26 cellular contexts compared by ENCODE assay signal in genomic region chr1:10916991-10917390, GRCh38.
A peak's percentile ranks its signal among the peaks of the same experiment; 100 is the strongest.
DNase-seq lines count a peak whose midpoint lies in the region; ATAC-seq, FAIRE-seq and TF ChIP-seq lines count a peak whose summit lies in the region.
"Had no signal": no experiment of that assay in that cellular context is flagged by ENCODE, and none has a peak within 500 bp of the region (broad histone marks: within the 10 kb centered on the region; RNA-seq: fewer than 3 reads in every experiment).

No MANE protein-coding gene starts in this region.

- in situ Hi-C loops in K562 (cut with MboI): no loop called here

- no peak overlapping the region for H3K9ac ChIP-seq in K562 (ENCODE audit: insufficient read depth in 1 of 2, low read depth in 2 of 2, low read length in 2 of 2)

- no peaks in the 10 kb centered on the region for H3K79me2 ChIP-seq in K562 (ENCODE audit: control insufficient read depth, insufficient read depth, low read length)

- peak; percentile 59 for DNase-seq in activated effector memory CD4-positive, alpha-beta T cell treated with anti-CD3 and anti-CD28 coated beads, Interleukin-2, amount 50 U/mL, for 16 hours
- no peak for DNase-seq in activated effector memory CD4-positive, alpha-beta T cell treated with Interleukin-2 at 50 U/mL for 16 hours
- DNase-seq in HL-60 (ENCODE audit: low read depth in 1 of 2, low spot score in 1 of 2) (peak; percentile 25 to 86), K562 (ENCODE audit: extremely low read depth in 1 of 4, low spot score in 3 of 4) (no peak), spleen (peak; percentile 14), NCI-H146 treated with DMSO at 0.1 percent for 48 hours (lab: John Stamatoyannopoulos, UW; ENCODE audit: unreplicated experiment) (no peak), amniotic stem cell (lab: John Stamatoyannopoulos, UW) (no peak)
- DNase-seq: activated CD4-positive, alpha-beta memory T cell treated with anti-CD3 and anti-CD28 coated beads, Interleukin-2, amount 10 ng/mL, durations not matched to agents 7 days and 5 days; activated gamma-delta T cell treated with Interleukin-2 at 50 U/mL for 16 hours; amygdala; Calu3; effector CD4-positive, alpha-beta T cell; HCEC 1CT; left ventricle myocardium superior; NCI-H1048; NCI-H1930; NCI-H69; stimulated activated CD8-positive, alpha-beta memory T cell treated with anti-CD3 and anti-CD28 coated beads, Interleukin-4, amount 100 ng/mL, for 48 hours; T-helper 1 cell; transverse colon had no signal

- no peak for TF ChIP-seq EP300 in K562 (IDR thresholded peaks at IDR 0.05; ENCODE audit: low read length)

- H3K36me3 ChIP-seq in K562 (ENCODE audit: control insufficient read depth, insufficient read depth, low read length) (no peaks in the 10 kb centered on the region), spleen (no peaks in the 10 kb centered on the region)
- H3K36me3 ChIP-seq: transverse colon had no signal

- POLR2A ChIA-PET in K562 (lab: Yijun Ruan, JAX): interaction anchor here (0.7 kb wide), 2 partner anchors 10 to 18 kb away, joined by 3 to 4 read pairs; no protein-coding TSS in a partner anchor

- no peak overlapping the region for H3K4me2 ChIP-seq in K562 (ENCODE audit: insufficient read depth, low read length)
- H3K4me2 ChIP-seq: A549 had no signal

- CTCF ChIA-PET in K562 (lab: Yijun Ruan, JAX; ENCODE audit: low intra/inter-chr PET ratio): no interaction called here

- FAIRE-seq in K562 (lab: Jason Lieb, UNC): no peak
- FAIRE-seq: A549, islet of Langerhans, TTC549 had no signal

- no peak for TF ChIP-seq POLR2A in K562 (conservative IDR thresholded peaks at IDR 0.05)
- no peak for TF ChIP-seq POLR2A in spleen (IDR thresholded peaks at IDR 0.05)

- peaks cover 0 to 3% of the 10 kb centered on the region in 2 experiments; a peak in 1 of 5 replicates for H3K4me1 ChIP-seq in K562 (replicated peaks in 1 of 2; ENCODE audit: control insufficient read depth in 2 of 2, insufficient read depth in 2 of 2, low read length in 2 of 2)
- peaks cover 0 to 17% (median 6%) of the 10 kb centered on the region in 6 donors for H3K4me1 ChIP-seq in spleen
- H3K4me1 ChIP-seq: A549, transverse colon had no signal

- H3K9me3 ChIP-seq in K562 (replicated peaks; ENCODE audit: control insufficient read depth, insufficient read depth, low read depth, low read length) (no peaks in the 10 kb centered on the region), spleen (no peaks in the 10 kb centered on the region)
- H3K9me3 ChIP-seq: A549, transverse colon had no signal

- H2AFZ ChIP-seq in K562 (ENCODE audit: low read depth, low read length): no peak overlapping the region

- H3K9me1 ChIP-seq in K562 (ENCODE audit: control insufficient read depth, insufficient read depth, low read length): no peaks in the 10 kb centered on the region

- 0 out of 2 replicates have a peak, but pooled peaks cover 3% of the 10 kb centered on the region for H4K20me1 ChIP-seq in K562 (replicated peaks; ENCODE audit: control insufficient read depth, insufficient read depth, low read length)

- no TSS peak for BruUV-seq in K562 (replicated peaks; lab: Mats Ljungman, UMichigan)

- TF ChIP-seq RAD21 in K562 (CRISPR knock-in tag; conservative IDR thresholded peaks at IDR 0.05 in 1 of 2, IDR thresholded peaks at IDR 0.05 in 1 of 2): no peak

- WGBS in K562 (ENCODE audit: insufficient coverage, low coverage, missing lambda C conversion rate): 2% methylated on average over 10 of the region's 10 CpGs
- WGBS in spleen, 5 donors: 76 to 86% (median 80%) methylated on average over 10 of the region's 10 CpGs

- TF ChIP-seq CTCF in HL-60 (IDR thresholded peaks at IDR 0.05; ENCODE audit: insufficient read depth, low read length) (no peak), K562 (IDR thresholded peaks at IDR 0.05 in 2 of 3, conservative IDR thresholded peaks at IDR 0.05 in 1 of 3; ENCODE audit: insufficient read depth in 2 of 3, low read depth in 1 of 3, low read length in 3 of 3) (no peak), spleen (IDR thresholded peaks at IDR 0.05 in 8 of 11, conservative IDR thresholded peaks at IDR 0.05 in 3 of 11) (no peak)

- ATAC-seq in K562 (no peak), HG03025 (IDR thresholded peaks at IDR 0.05; ENCODE audit: low FRiP score, unreplicated experiment) (no peak)
- ATAC-seq: A549, left ventricle myocardium superior had no signal

- H3K4me3 ChIP-seq in HL-60 (replicated peaks; ENCODE audit: insufficient read depth, low read length): peak overlapping the region; percentile 7; the same call in 1 of the 2 replicates
- H3K4me3 ChIP-seq in K562: no peak overlapping the region
- H3K4me3 ChIP-seq in spleen: no peak overlapping the region
- H3K4me3 ChIP-seq: A549, transverse colon had no signal

- intact Hi-C loops in K562 (cut with micrococcal nuclease): no loop called here
- intact Hi-C loops in spleen (cut with DNase I; ENCODE audit: low total_unique reads): no loop called here

- H3K27me3 ChIP-seq in HL-60 (ENCODE audit: insufficient read depth, poor library complexity, severe bottlenecking) (no peaks in the 10 kb centered on the region), K562 (ENCODE audit: control insufficient read depth in 2 of 2, insufficient read depth in 2 of 2, low read length in 2 of 2) (peaks cover 54 to 81% of the 10 kb centered on the region in 2 experiments), spleen (replicated peaks in 1 of 7) (peaks cover 0 to 34% (median 1%) of the 10 kb centered on the region in 7 donors)

- H3K27ac ChIP-seq in HL-60 (replicated peaks) (peak overlapping the region; percentile 20), K562 (ENCODE audit: extremely low read depth, low read depth, low read length) (no peak overlapping the region), spleen (no peak overlapping the region)
- H3K27ac ChIP-seq: A549, epithelial cell of prostate, RWPE1, transverse colon had no signal

TF ChIP-seq in K562, 482 proteins besides CTCF, POLR2A, EP300 and RAD21:
- peak; percentile 24 for TF ChIP-seq RBM25 (IDR thresholded peaks at IDR 0.05; ENCODE audit: low read depth, low read length, severe bottlenecking)
- no peak for TF ChIP-seq ZNF184 (CRISPR knock-in tag; IDR thresholded peaks at IDR 0.05)
- no peak for TF ChIP-seq NR4A1 (CRISPR knock-in tag; IDR thresholded peaks at IDR 0.05)
- no peak for TF ChIP-seq NR4A1 (tag; IDR thresholded peaks at IDR 0.05)

Comparison
In these comparisons a context has a peak if more than half of its experiments do, and no peak if none do; other contexts are left out.
1. DNase-seq: peak in activated effector memory CD4-positive, alpha-beta T cell treated with anti-CD3 and anti-CD28 coated beads, Interleukin-2, amount 50 U/mL, for 16 hours (single experiment), HL-60 (2 of 2) and spleen (single experiment); none in activated effector memory CD4-positive, alpha-beta T cell treated with Interleukin-2 at 50 U/mL for 16 hours (single experiment), K562 (0 of 4), NCI-H146 treated with DMSO at 0.1 percent for 48 hours (single experiment) and amniotic stem cell (single experiment).